Comparison of ENCODE assay signal across 8 cellular contexts in the genomic region with DNA sequence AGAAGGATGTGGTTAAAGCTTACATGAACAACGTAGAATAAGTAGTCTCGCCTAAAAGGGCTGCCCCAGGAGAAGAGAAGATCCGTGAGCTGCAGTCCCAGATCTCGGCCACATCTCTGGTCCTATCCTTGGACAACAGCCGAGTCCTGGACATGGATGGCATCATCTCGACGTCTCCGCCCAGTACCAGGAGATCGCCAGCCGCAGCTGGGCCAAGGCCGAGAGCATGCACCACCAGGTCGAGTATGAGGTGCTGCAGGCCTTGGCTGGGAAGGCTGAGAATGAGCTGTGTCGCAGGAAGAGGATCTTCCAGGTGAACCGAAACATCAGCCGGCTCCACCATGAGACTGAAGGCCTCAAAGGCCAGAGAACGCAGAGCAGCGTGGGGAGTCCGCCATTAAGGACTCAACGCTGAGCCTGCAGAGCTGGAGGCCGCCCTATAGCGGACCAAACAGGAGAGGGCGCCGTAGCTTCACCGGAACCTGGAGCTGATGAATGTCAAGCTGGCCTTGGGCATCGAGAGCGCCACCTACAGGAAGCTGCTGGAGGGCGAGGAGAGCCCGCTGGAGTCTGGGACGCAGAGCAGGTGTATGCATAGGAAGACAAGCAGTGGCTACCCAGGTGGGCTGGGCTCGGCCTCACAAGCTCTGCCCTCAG. TPM values are rescaled to one million over a fixed set of nuclear protein-coding genes. Genes with fewer than 3 reads are reported as not detected.
DNase-seq lines count a peak whose midpoint lies in the region; ATAC-seq, FAIRE-seq and TF ChIP-seq lines count a peak whose summit lies in the region.

No MANE protein-coding gene starts in this region.

- peaks cover 0 to 6% (median 0%) of the 10 kb centered on the region in 6 donors for H3K4me1 ChIP-seq in spleen

- no peak overlapping the region for H3K27ac ChIP-seq in spleen

- H3K9me3 ChIP-seq in spleen: no peaks in the 10 kb centered on the region

- ATAC-seq in GM19395 (IDR thresholded peaks at IDR 0.05; ENCODE audit: unreplicated experiment): no peak

- WGBS in spleen, 5 donors: 82 to 91% (median 85%) methylated on average over 22 to 30 of the region's 30 CpGs

- H3K4me3 ChIP-seq in bronchial epithelial cell (ENCODE audit: low read depth, low read length) (no peak overlapping the region), spleen (no peak overlapping the region)

- H3K27me3 ChIP-seq in bronchial epithelial cell (ENCODE audit: control insufficient read depth, insufficient read depth, low read length) (no peaks in the 10 kb centered on the region), spleen (replicated peaks in 1 of 7) (no peaks in the 10 kb centered on the region)

- intact Hi-C loops in spleen (cut with DNase I; ENCODE audit: low total_unique reads): no loop called here

- H3K36me3 ChIP-seq in bronchial epithelial cell (ENCODE audit: control insufficient read depth, insufficient read depth, low read length) (no peaks in the 10 kb centered on the region), spleen (no peaks in the 10 kb centered on the region)

- peak; percentile 71 for TF ChIP-seq CTCF in GM12872 (IDR thresholded peaks at IDR 0.05; ENCODE audit: insufficient read depth, low read depth, low read length)
- peak; percentile 26 for TF ChIP-seq CTCF in bronchial epithelial cell (IDR thresholded peaks at IDR 0.05; ENCODE audit: insufficient read depth, low read length, severe bottlenecking)
- peak in 3 of 11 experiments; percentile 29 to 48 (median 45) for TF ChIP-seq CTCF in spleen (IDR thresholded peaks at IDR 0.05 in 8 of 11, conservative IDR thresholded peaks at IDR 0.05 in 3 of 11)

- peak; percentile 20 for DNase-seq in NOMO-1 treated with dmso at 0.1 percent for 144 hours (lab: John Stamatoyannopoulos, UW; ENCODE audit: unreplicated experiment)
- DNase-seq in bronchial epithelial cell (ENCODE audit: low read depth): no peak
- peak; percentile 76 for DNase-seq in spleen
- no peak for DNase-seq in SIG-M5 (lab: John Stamatoyannopoulos, UW)
- DNase-seq in mucosa of gallbladder (ENCODE audit: low spot score): no peak
- DNase-seq in AG08395 (ENCODE audit: low spot score): no peak

- FAIRE-seq in bronchial epithelial cell (lab: Jason Lieb, UNC): no peak

- TF ChIP-seq POLR2A in spleen (IDR thresholded peaks at IDR 0.05): no peak

RNA-seq across cellular contexts. Expression of a gene that starts 22.2 kb away (rescaled TPM):
- total RNA-seq in bronchial epithelial cell (0.13 TPM in 1 of 2 replicates, not detected in the other), spleen (not detected), mucosa of gallbladder (not detected)
- polyA plus RNA-seq in spleen: not detected

RNA-seq across cellular contexts. Expression of a gene that starts 31.6 kb away (rescaled TPM):
- 1.3 TPM in 1 of 2 replicates, not detected in the other for total RNA-seq in bronchial epithelial cell
- 1 to 10 TPM in 4 of 7 donors, under 1 TPM in 1, not detected in 2; 0.92 to 7.1 (median 2.5) TPM for total RNA-seq in spleen
- polyA plus RNA-seq in spleen: under 1 TPM; 0.07 to 0.16 (median 0.08) TPM
- total RNA-seq in mucosa of gallbladder: not detected

Comparison
In these comparisons a context has a peak if more than half of its experiments do, and no peak if none do; other contexts are left out.
1. DNase-seq: peak in NOMO-1 treated with dmso at 0.1 percent for 144 hours (single experiment) and spleen (single experiment); none in bronchial epithelial cell (single experiment), SIG-M5 (single experiment), mucosa of gallbladder (single experiment) and AG08395 (single experiment).